In genomic region chr9:116358251-116358650, GRCh38 we compare ENCODE assay signal across 27 cellular contexts.
"Had no signal": no experiment of that assay in that cellular context is flagged by ENCODE, and none has a peak within 500 bp of the region (broad histone marks: within the 10 kb centered on the region; RNA-seq: fewer than 3 reads in every experiment).

No MANE protein-coding gene starts in this region.

- H3K27ac Mint-ChIP-seq: activated CD4-positive, alpha-beta memory T cell treated with anti-CD3 and anti-CD28 coated beads, Interleukin-2, amount 10 ng/mL, durations not matched to agents 7 days and 5 days; activated CD4-positive, alpha-beta T cell treated with anti-CD3 and anti-CD28 coated beads, Interleukin-2, amount 10 ng/mL, durations not matched to agents 7 days and 5 days; activated naive CD4-positive, alpha-beta T cell treated with anti-CD3 and anti-CD28 coated beads, Interleukin-2, amount 10 ng/mL, durations not matched to agents 7 days and 5 days; activated naive CD8-positive, alpha-beta T cell treated with anti-CD3 and anti-CD28 coated beads, Interleukin-2, amount 10 ng/mL, durations not matched to agents 7 days and 5 days; activated T-cell treated with anti-CD3 and anti-CD28 coated beads, Interleukin-2, amount 50 U/mL, for 24 hours; activated T-cell treated with anti-CD3 and anti-CD28 coated beads, Interleukin-2, amount 50 U/mL, for 72 hours; T-helper 17 cell; T-helper 2 cell treated with Interferon-gamma antibody and Interleukin-4, amounts not matched to agents 5 μg/mL and 100 μg/mL, for 36 hours; WTC11 had no signal

- H3K4me3 Mint-ChIP-seq: activated CD4-positive, alpha-beta memory T cell treated with anti-CD3 and anti-CD28 coated beads, Interleukin-2, amount 10 ng/mL, durations not matched to agents 7 days and 5 days; activated CD4-positive, alpha-beta T cell treated with anti-CD3 and anti-CD28 coated beads, Interleukin-2, amount 10 ng/mL, durations not matched to agents 7 days and 5 days; activated naive CD4-positive, alpha-beta T cell treated with anti-CD3 and anti-CD28 coated beads, Interleukin-2, amount 10 ng/mL, durations not matched to agents 7 days and 5 days; activated naive CD8-positive, alpha-beta T cell treated with anti-CD3 and anti-CD28 coated beads, Interleukin-2, amount 10 ng/mL, durations not matched to agents 7 days and 5 days; activated T-cell treated with anti-CD3 and anti-CD28 coated beads, Interleukin-2, amount 50 U/mL, for 24 hours; activated T-cell treated with anti-CD3 and anti-CD28 coated beads, Interleukin-2, amount 50 U/mL, for 72 hours; T-helper 17 cell; T-helper 2 cell treated with Interferon-gamma antibody and Interleukin-4, amounts not matched to agents 5 μg/mL and 100 μg/mL, for 36 hours; WTC11 had no signal

- H3K27me3 Mint-ChIP-seq: activated CD4-positive, alpha-beta memory T cell treated with anti-CD3 and anti-CD28 coated beads, Interleukin-2, amount 10 ng/mL, durations not matched to agents 7 days and 5 days; activated CD4-positive, alpha-beta T cell treated with anti-CD3 and anti-CD28 coated beads, Interleukin-2, amount 10 ng/mL, durations not matched to agents 7 days and 5 days; activated naive CD8-positive, alpha-beta T cell treated with anti-CD3 and anti-CD28 coated beads, Interleukin-2, amount 10 ng/mL, durations not matched to agents 7 days and 5 days; T-helper 17 cell had no signal

- H3K4me1 Mint-ChIP-seq: activated CD4-positive, alpha-beta memory T cell treated with anti-CD3 and anti-CD28 coated beads, Interleukin-2, amount 10 ng/mL, durations not matched to agents 7 days and 5 days; activated CD4-positive, alpha-beta T cell treated with anti-CD3 and anti-CD28 coated beads, Interleukin-2, amount 10 ng/mL, durations not matched to agents 7 days and 5 days; activated naive CD4-positive, alpha-beta T cell treated with anti-CD3 and anti-CD28 coated beads, Interleukin-2, amount 10 ng/mL, durations not matched to agents 7 days and 5 days; activated naive CD8-positive, alpha-beta T cell treated with anti-CD3 and anti-CD28 coated beads, Interleukin-2, amount 10 ng/mL, durations not matched to agents 7 days and 5 days; T-helper 17 cell had no signal

- DNase-seq: activated CD4-positive, alpha-beta memory T cell treated with anti-CD3 and anti-CD28 coated beads, Interleukin-2, amount 10 ng/mL, durations not matched to agents 7 days and 5 days; activated CD4-positive, alpha-beta T cell treated with anti-CD3 and anti-CD28 coated beads for 1 hour; activated CD4-positive, alpha-beta T cell treated with anti-CD3 and anti-CD28 coated beads for 4 hours; activated CD4-positive, alpha-beta T cell treated with anti-CD3 and anti-CD28 coated beads, Interleukin-2, amount 10 ng/mL, durations not matched to agents 7 days and 5 days; activated CD4-positive, alpha-beta T cell treated with anti-CD3 and anti-CD28 coated beads, Interleukin-2, amount 50 U/mL, for 4 hours; activated CD8-positive, alpha-beta memory T cell treated with anti-CD3 and anti-CD28 coated beads, Interleukin-2, amount 50 U/mL, for 48 hours; activated gamma-delta T cell; activated naive CD4-positive, alpha-beta T cell; activated naive CD4-positive, alpha-beta T cell treated with anti-CD3 and anti-CD28 coated beads, Interleukin-2, amount 10 ng/mL, durations not matched to agents 7 days and 5 days; activated naive CD8-positive, alpha-beta T cell treated with anti-CD3 and anti-CD28 coated beads, Interleukin-2, amount 10 ng/mL, durations not matched to agents 7 days and 5 days; activated T-cell treated with anti-CD3 and anti-CD28 coated beads for 4 hours; activated T-cell treated with anti-CD3 and anti-CD28 coated beads, Interleukin-2, amount 50 U/mL, for 24 hours; activated T-cell treated with anti-CD3 and anti-CD28 coated beads, Interleukin-2, amount 50 U/mL, for 72 hours; brain microvascular endothelial cell; caudate nucleus; colonic mucosa; effector CD8-positive, alpha-beta T cell; foreskin melanocyte; heart right ventricle; T-helper 1 cell; T-helper 17 cell; T1000 had no signal

- H3K36me3 Mint-ChIP-seq: activated naive CD4-positive, alpha-beta T cell treated with anti-CD3 and anti-CD28 coated beads, Interleukin-2, amount 10 ng/mL, durations not matched to agents 7 days and 5 days; activated naive CD4-positive, alpha-beta T cell treated with anti-CD3 and anti-CD28 coated beads, Interleukin-2, amount 50 U/mL, for 72 hours; activated naive CD8-positive, alpha-beta T cell treated with anti-CD3 and anti-CD28 coated beads, Interleukin-2, amount 10 ng/mL, durations not matched to agents 7 days and 5 days; WTC11 had no signal

- FAIRE-seq: endometrium, endothelial cell of umbilical vein had no signal

- H3K9me3 Mint-ChIP-seq: activated CD4-positive, alpha-beta memory T cell treated with anti-CD3 and anti-CD28 coated beads, Interleukin-2, amount 10 ng/mL, durations not matched to agents 7 days and 5 days; activated CD4-positive, alpha-beta T cell treated with anti-CD3 and anti-CD28 coated beads, Interleukin-2, amount 10 ng/mL, durations not matched to agents 7 days and 5 days; activated naive CD4-positive, alpha-beta T cell treated with anti-CD3 and anti-CD28 coated beads, Interleukin-2, amount 10 ng/mL, durations not matched to agents 7 days and 5 days; activated naive CD4-positive, alpha-beta T cell treated with anti-CD3 and anti-CD28 coated beads, Interleukin-2, amount 50 U/mL, for 72 hours; activated naive CD8-positive, alpha-beta T cell treated with anti-CD3 and anti-CD28 coated beads, Interleukin-2, amount 10 ng/mL, durations not matched to agents 7 days and 5 days; activated T-cell treated with anti-CD3 and anti-CD28 coated beads, Interleukin-2, amount 50 U/mL, for 24 hours; activated T-cell treated with anti-CD3 and anti-CD28 coated beads, Interleukin-2, amount 50 U/mL, for 72 hours; T-helper 2 cell treated with Interferon-gamma antibody and Interleukin-4, amounts not matched to agents 5 μg/mL and 100 μg/mL, for 36 hours; WTC11 had no signal
